36 cellular contexts compared by ENCODE assay signal in the genomic region with DNA sequence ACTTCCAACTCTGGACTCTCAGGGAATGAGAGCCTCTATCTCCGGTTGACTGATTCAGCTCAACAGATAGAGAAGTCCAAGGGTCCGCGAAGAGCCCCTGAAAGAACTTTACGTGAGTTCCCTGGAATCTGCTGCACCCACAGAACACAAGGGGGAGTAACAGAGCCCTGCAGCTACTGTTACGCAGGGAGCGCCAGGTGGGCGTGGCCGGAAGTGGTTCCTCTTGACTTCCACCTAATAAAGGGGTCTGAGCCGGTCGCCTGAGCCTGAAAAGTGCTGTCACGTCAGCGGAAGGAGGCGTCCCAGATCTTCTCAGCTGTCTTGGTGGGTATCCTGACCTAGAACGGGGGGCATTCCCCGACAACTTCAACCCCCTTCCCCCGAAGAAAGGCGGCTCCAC. TPM values are rescaled to one million over a fixed set of nuclear protein-coding genes. Genes with fewer than 3 reads are reported as not detected.
"Had no signal": no experiment of that assay in that cellular context is flagged by ENCODE, and none has a peak within 500 bp of the region (broad histone marks: within the 10 kb centered on the region; RNA-seq: fewer than 3 reads in every experiment).

A gene with protein sequence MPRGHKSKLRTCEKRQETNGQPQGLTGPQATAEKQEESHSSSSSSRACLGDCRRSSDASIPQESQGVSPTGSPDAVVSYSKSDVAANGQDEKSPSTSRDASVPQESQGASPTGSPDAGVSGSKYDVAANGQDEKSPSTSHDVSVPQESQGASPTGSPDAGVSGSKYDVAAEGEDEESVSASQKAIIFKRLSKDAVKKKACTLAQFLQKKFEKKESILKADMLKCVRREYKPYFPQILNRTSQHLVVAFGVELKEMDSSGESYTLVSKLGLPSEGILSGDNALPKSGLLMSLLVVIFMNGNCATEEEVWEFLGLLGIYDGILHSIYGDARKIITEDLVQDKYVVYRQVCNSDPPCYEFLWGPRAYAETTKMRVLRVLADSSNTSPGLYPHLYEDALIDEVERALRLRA (plus strand): TSS at position 237 of the 400 bp plus-strand sequence. CDS start 1,407 bp downstream, outside the sequence.

- H3K9me3 ChIP-seq: gastroesophageal sphincter, lower lobe of right lung, right lobe of liver, transverse colon had no signal

- H3K4me1 ChIP-seq: gastroesophageal sphincter, lower lobe of right lung, right lobe of liver, transverse colon had no signal

- H3K27me3 ChIP-seq: brain microvascular endothelial cell, gastroesophageal sphincter, hepatocyte, right lobe of liver, transverse colon had no signal

- H3K79me2 ChIP-seq: hepatocyte had no signal

- H3K36me3 ChIP-seq: brain microvascular endothelial cell, gastroesophageal sphincter, lower lobe of right lung, right lobe of liver, transverse colon, WERI-Rb-1 had no signal

- H3K4me1 Mint-ChIP-seq: activated CD4-positive, alpha-beta T cell treated with anti-CD3 and anti-CD28 coated beads, Interleukin-2, amount 10 ng/mL, durations not matched to agents 24 days and 14 days; activated naive CD4-positive, alpha-beta T cell treated with anti-CD3 and anti-CD28 coated beads, Interleukin-2, amount 10 ng/mL, durations not matched to agents 7 days and 5 days; activated naive CD8-positive, alpha-beta T cell treated with anti-CD3 and anti-CD28 coated beads, Interleukin-2, amount 10 ng/mL, durations not matched to agents 7 days and 5 days; natural killer cell had no signal

- H3K4me3 Mint-ChIP-seq: activated CD4-positive, alpha-beta memory T cell treated with anti-CD3 and anti-CD28 coated beads for 36 hours; activated CD4-positive, alpha-beta T cell treated with anti-CD3 and anti-CD28 coated beads, Interleukin-2, amount 10 ng/mL, durations not matched to agents 24 days and 14 days; activated naive CD4-positive, alpha-beta T cell treated with anti-CD3 and anti-CD28 coated beads, Interleukin-2, amount 10 ng/mL, durations not matched to agents 7 days and 5 days; activated naive CD8-positive, alpha-beta T cell treated with anti-CD3 and anti-CD28 coated beads, Interleukin-2, amount 10 ng/mL, durations not matched to agents 7 days and 5 days; activated T-cell treated with anti-CD3 and anti-CD28 coated beads, Interleukin-2, amount 50 U/mL, for 24 hours; natural killer cell had no signal

- DNase-seq: activated CD4-positive, alpha-beta memory T cell treated with anti-CD3 and anti-CD28 coated beads for 36 hours; activated CD4-positive, alpha-beta T cell treated with anti-CD3 and anti-CD28 coated beads, Interleukin-2, amount 10 ng/mL, durations not matched to agents 24 days and 14 days; activated CD4-positive, CD25-positive, alpha-beta regulatory T cell treated with anti-CD3 and anti-CD28 coated beads, Interleukin-2, amount 50 U/mL, for 72 hours; activated CD8-positive, alpha-beta memory T cell treated with anti-CD3 and anti-CD28 coated beads, Interleukin-2, amount 50 U/mL, for 48 hours; activated gamma-delta T cell; activated naive CD4-positive, alpha-beta T cell treated with anti-CD3 and anti-CD28 coated beads, Interleukin-2, amount 10 ng/mL, durations not matched to agents 7 days and 5 days; activated naive CD8-positive, alpha-beta T cell treated with anti-CD3 and anti-CD28 coated beads, Interleukin-2, amount 10 ng/mL, durations not matched to agents 7 days and 5 days; activated T-cell treated with anti-CD3 and anti-CD28 coated beads, Interleukin-2, amount 50 U/mL, for 24 hours; brain microvascular endothelial cell; dorsolateral prefrontal cortex; effector memory CD4-positive, alpha-beta T cell; erythroblast; lower lobe of right lung; mesenchymal stem cell; natural killer cell; right lobe of liver; stimulated activated CD4-positive, alpha-beta T cell treated with anti-CD3 and anti-CD28 coated beads, Interleukin-2, amount 100 ng/mL, for 48 hours; stimulated activated naive CD4-positive, alpha-beta T cell treated with Interleukin-2 at 50 U/mL for 16 hours; T-helper 9 cell; transverse colon; WERI-Rb-1 had no signal

- H3K36me3 Mint-ChIP-seq: activated CD4-positive, alpha-beta memory T cell treated with anti-CD3 and anti-CD28 coated beads for 36 hours; activated naive CD4-positive, alpha-beta T cell treated with anti-CD3 and anti-CD28 coated beads, Interleukin-2, amount 10 ng/mL, durations not matched to agents 7 days and 5 days; activated naive CD8-positive, alpha-beta T cell treated with anti-CD3 and anti-CD28 coated beads, Interleukin-2, amount 10 ng/mL, durations not matched to agents 7 days and 5 days; natural killer cell had no signal

- H3K4me3 ChIP-seq: coronary artery, dorsolateral prefrontal cortex, gastroesophageal sphincter, hepatocyte, lower lobe of right lung, right lobe of liver, transverse colon had no signal

- H3K9me3 Mint-ChIP-seq: activated CD4-positive, alpha-beta memory T cell treated with anti-CD3 and anti-CD28 coated beads for 36 hours; activated CD4-positive, alpha-beta T cell treated with anti-CD3 and anti-CD28 coated beads, Interleukin-2, amount 10 ng/mL, durations not matched to agents 24 days and 14 days; activated naive CD8-positive, alpha-beta T cell treated with anti-CD3 and anti-CD28 coated beads, Interleukin-2, amount 10 ng/mL, durations not matched to agents 7 days and 5 days had no signal

- H2AFZ ChIP-seq: hepatocyte had no signal

- ATAC-seq: gastroesophageal sphincter, lower lobe of right lung, natural killer cell, right lobe of liver had no signal

- H3K27ac Mint-ChIP-seq: activated CD4-positive, alpha-beta memory T cell treated with anti-CD3 and anti-CD28 coated beads for 36 hours; activated CD4-positive, alpha-beta T cell treated with anti-CD3 and anti-CD28 coated beads, Interleukin-2, amount 10 ng/mL, durations not matched to agents 24 days and 14 days; activated naive CD4-positive, alpha-beta T cell treated with anti-CD3 and anti-CD28 coated beads, Interleukin-2, amount 10 ng/mL, durations not matched to agents 7 days and 5 days; activated naive CD8-positive, alpha-beta T cell treated with anti-CD3 and anti-CD28 coated beads, Interleukin-2, amount 10 ng/mL, durations not matched to agents 7 days and 5 days; activated T-cell treated with anti-CD3 and anti-CD28 coated beads, Interleukin-2, amount 50 U/mL, for 24 hours; natural killer cell; progenitor cell of endocrine pancreas had no signal

- H3K4me2 ChIP-seq: hepatocyte had no signal

- H3K27ac ChIP-seq: brain microvascular endothelial cell, coronary artery, dorsolateral prefrontal cortex, gastroesophageal sphincter, hepatocyte, lower lobe of right lung, right lobe of liver, transverse colon, WERI-Rb-1 had no signal

- H3K27me3 Mint-ChIP-seq: activated CD4-positive, alpha-beta memory T cell treated with anti-CD3 and anti-CD28 coated beads for 36 hours; activated CD4-positive, alpha-beta T cell treated with anti-CD3 and anti-CD28 coated beads, Interleukin-2, amount 10 ng/mL, durations not matched to agents 24 days and 14 days; activated naive CD4-positive, alpha-beta T cell treated with anti-CD3 and anti-CD28 coated beads, Interleukin-2, amount 10 ng/mL, durations not matched to agents 7 days and 5 days; activated naive CD8-positive, alpha-beta T cell treated with anti-CD3 and anti-CD28 coated beads, Interleukin-2, amount 10 ng/mL, durations not matched to agents 7 days and 5 days; activated T-cell treated with anti-CD3 and anti-CD28 coated beads, Interleukin-2, amount 50 U/mL, for 24 hours; progenitor cell of endocrine pancreas had no signal

RNA-seq across cellular contexts. Expression of the gene that starts here (rescaled TPM):
- total RNA-seq: activated CD4-positive, alpha-beta memory T cell treated with anti-CD3 and anti-CD28 coated beads for 36 hours; activated CD4-positive, alpha-beta T cell treated with anti-CD3 and anti-CD28 coated beads, Interleukin-2, amount 10 ng/mL, durations not matched to agents 24 days and 14 days; activated CD8-positive, alpha-beta memory T cell treated with anti-CD3 and anti-CD28 coated beads for 36 hours; activated naive CD8-positive, alpha-beta T cell treated with anti-CD3 and anti-CD28 coated beads, Interleukin-2, amount 10 ng/mL, durations not matched to agents 7 days and 5 days; astrocyte; cardiac septum; cerebellum; dorsolateral prefrontal cortex; gastroesophageal sphincter; hepatocyte; kidney epithelial cell; lower lobe of right lung; mononuclear cell; natural killer cell; osteoblast; progenitor cell of endocrine pancreas; renal cortical epithelial cell; right lobe of liver; skeletal muscle tissue; temporal lobe; transverse colon; urinary bladder had no signal
- polyA plus RNA-seq: hepatocyte, urinary bladder had no signal
